ENCODE assay signal across 1 cellular context in genomic region chr10:24730811-24731210, GRCh38.
TF ChIP-seq lines count a peak whose summit lies in the region.

No MANE protein-coding gene starts in this region.

TF ChIP-seq in K562, 482 proteins besides CTCF, POLR2A, EP300 and RAD21 (continued from another document):
- no peak for TF ChIP-seq HINFP (tag; conservative IDR thresholded peaks at IDR 0.05; ENCODE audit: low read depth)
- no peak for TF ChIP-seq BRD4 (IDR thresholded peaks at IDR 0.05)
- TF ChIP-seq ZSCAN29 (IDR thresholded peaks at IDR 0.05), result no peak
- TF ChIP-seq TCF15 (CRISPR knock-in tag; IDR thresholded peaks at IDR 0.05), result no peak
- TF ChIP-seq ZBTB34 (CRISPR knock-in tag; IDR thresholded peaks at IDR 0.05), result no peak
- TF ChIP-seq ZZZ3 (IDR thresholded peaks at IDR 0.05), result no peak
- no peak for TF ChIP-seq CLOCK (CRISPR knock-in tag; IDR thresholded peaks at IDR 0.05; ENCODE audit: borderline replicate concordance)
